In the genomic region with DNA sequence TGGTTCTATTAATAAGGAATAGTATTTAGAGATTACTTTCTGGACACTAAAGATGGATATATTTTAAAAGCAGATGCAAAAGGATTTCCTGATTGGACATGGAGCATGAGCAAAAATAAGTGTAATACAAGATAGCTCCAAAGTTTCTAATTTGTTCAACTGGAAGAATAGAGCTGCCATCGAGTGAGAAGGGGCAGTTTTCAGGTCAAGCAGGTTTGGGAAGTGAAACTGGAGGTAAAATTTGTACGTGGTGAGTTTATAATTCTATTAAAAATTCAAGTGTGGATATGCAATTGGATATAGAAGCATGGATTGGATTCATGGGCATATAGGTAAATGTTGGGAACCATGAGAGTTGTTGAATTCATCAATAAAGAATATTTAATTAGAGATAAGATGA, we compare ENCODE assay signal across 30 cellular contexts. TPM values are rescaled to one million over a fixed set of nuclear protein-coding genes. Genes with fewer than 3 reads are reported as not detected.
A peak's percentile ranks its signal among the peaks of the same experiment; 100 is the strongest.
DNase-seq lines count a peak whose midpoint lies in the region; ATAC-seq and TF ChIP-seq lines count a peak whose summit lies in the region.
"Had no signal": no experiment of that assay in that cellular context is flagged by ENCODE, and none has a peak within 500 bp of the region (broad histone marks: within the 10 kb centered on the region; RNA-seq: fewer than 3 reads in every experiment).

No MANE protein-coding gene starts in this region.

- TF ChIP-seq POLR2A in spleen (IDR thresholded peaks at IDR 0.05) = no peak

- no peak overlapping the region for H3K27ac Mint-ChIP-seq in MCF 10A (ENCODE audit: low read depth, unreplicated experiment)
- H3K27ac Mint-ChIP-seq: nephron; T-helper 2 cell treated with Interferon-gamma antibody and Interleukin-4, amounts not matched to agents 5 μg/mL and 100 μg/mL, for 36 hours had no signal

- CTCF ChIA-PET in MCF 10A (lab: Yijun Ruan, JAX) = interaction anchor here (0.7 to 1.2 kb wide), 4 partner anchors 94 to 1142 kb away, joined by 3 to 4 read pairs (median 3); no protein-coding TSS in a partner anchor

- H3K4me3 Mint-ChIP-seq in MCF 10A (ENCODE audit: unreplicated experiment) = no peak overlapping the region
- H3K4me3 Mint-ChIP-seq: activated T-cell treated with anti-CD3 and anti-CD28 coated beads, Interleukin-2, amount 50 U/mL, for 4 hours; nephron; T-helper 2 cell treated with Interferon-gamma antibody and Interleukin-4, amounts not matched to agents 5 μg/mL and 100 μg/mL, for 36 hours had no signal

- no peak for DNase-seq in fibroblast of lung (ENCODE audit: low read depth in 2 of 2)
- DNase-seq in spleen = no peak
- DNase-seq in MCF 10A (ENCODE audit: unreplicated experiment) = no peak
- DNase-seq: activated CD4-positive, alpha-beta T cell treated with anti-CD3 and anti-CD28 coated beads for 4 hours; activated T-cell treated with anti-CD3 and anti-CD28 coated beads, Interleukin-2, amount 50 U/mL, for 4 hours; C1 segment of cervical spinal cord; Caco-2; dorsolateral prefrontal cortex; head of caudate nucleus; lower lobe of right lung; mucosa of descending colon; NCI-H1092 treated with DMSO at 0.1 percent for 48 hours; NCI-H2029; NCI-H2227 treated with DMSO at 0.1 percent for 48 hours; OCI-M1; ovary; stimulated activated CD4-positive, alpha-beta T cell treated with anti-CD3 and anti-CD28 coated beads, Interleukin-4, amount 100 ng/mL, for 1 hour; stimulated activated naive CD4-positive, alpha-beta T cell treated with Interleukin-2 at 50 U/mL for 16 hours; testis had no signal

- POLR2A ChIA-PET in MCF 10A (lab: Yijun Ruan, JAX) = no interaction called here

- H3K36me3 Mint-ChIP-seq in MCF 10A (ENCODE audit: insufficient read depth, unreplicated experiment) = no peaks in the 10 kb centered on the region

- H3K36me3 ChIP-seq in fibroblast of lung (ENCODE audit: control insufficient read depth, insufficient read depth, low read length) = no peaks in the 10 kb centered on the region
- H3K36me3 ChIP-seq in spleen = no peaks in the 10 kb centered on the region
- H3K36me3 ChIP-seq: lower lobe of right lung, ovary had no signal

- H2AFZ ChIP-seq in fibroblast of lung (ENCODE audit: low read length) = peak overlapping the region; percentile 54

- H3K4me2 ChIP-seq in fibroblast of lung (ENCODE audit: extremely low read depth, insufficient read depth, low read length) = peak overlapping the region; percentile 75

- ATAC-seq in GM18867 (IDR thresholded peaks at IDR 0.05; ENCODE audit: unreplicated experiment) (peak; percentile 22), GM21529 (IDR thresholded peaks at IDR 0.05; ENCODE audit: unreplicated experiment) (peak; percentile 9), HG03066 (IDR thresholded peaks at IDR 0.05; ENCODE audit: low read depth, unreplicated experiment) (peak; percentile 23), HG03175 (IDR thresholded peaks at IDR 0.05; ENCODE audit: unreplicated experiment) (no peak), GM18517 (IDR thresholded peaks at IDR 0.05; ENCODE audit: unreplicated experiment) (no peak)
- ATAC-seq: activated T-cell treated with anti-CD3 and anti-CD28 coated beads, Interleukin-2, amount 50 U/mL, for 4 hours; HCT116; lower lobe of right lung; mucosa of descending colon; SK-N-SH treated with all-trans-retinoic acid at 6 μM for 48 hours had no signal

- WGBS in spleen, 5 donors = 47 to 61% (median 56%) methylated on average over 2 of the region's 2 CpGs

- no peaks in the 10 kb centered on the region for H4K20me1 ChIP-seq in fibroblast of lung (ENCODE audit: control insufficient read depth, extremely low read depth, insufficient read depth, low read length)

- H3K9me3 ChIP-seq in fibroblast of lung (ENCODE audit: control insufficient read depth, insufficient read depth, low read depth, low read length) (no peaks in the 10 kb centered on the region), spleen (no peaks in the 10 kb centered on the region)
- H3K9me3 ChIP-seq: Caco-2, lower lobe of right lung, mucosa of descending colon, ovary, testis had no signal

- TF ChIP-seq CTCF in fibroblast of lung (conservative IDR thresholded peaks at IDR 0.05 in 1 of 2, IDR thresholded peaks at IDR 0.05 in 1 of 2; ENCODE audit: low read depth in 1 of 2, low read length in 2 of 2) (no peak), spleen (IDR thresholded peaks at IDR 0.05 in 8 of 11, conservative IDR thresholded peaks at IDR 0.05 in 3 of 11) (no peak), MCF 10A (IDR thresholded peaks at IDR 0.05; ENCODE audit: unreplicated experiment) (no peak)

- H3K79me2 ChIP-seq in fibroblast of lung (ENCODE audit: control insufficient read depth, insufficient read depth, low read length) = no peaks in the 10 kb centered on the region

- H3K4me1 ChIP-seq in fibroblast of lung (ENCODE audit: control insufficient read depth, extremely low read depth, insufficient read depth, low read length) (peaks cover 7% of the 10 kb centered on the region), spleen (no peaks in the 10 kb centered on the region)
- H3K4me1 ChIP-seq: Caco-2, lower lobe of right lung, testis had no signal

- intact Hi-C loops in spleen (cut with DNase I; ENCODE audit: low total_unique reads) = no loop called here
- intact Hi-C loops in MCF 10A (cut with micrococcal nuclease) = no loop called here

- H3K9ac ChIP-seq in fibroblast of lung (ENCODE audit: insufficient read depth, low read length) = no peak overlapping the region

- H3K27me3 ChIP-seq in fibroblast of lung (ENCODE audit: control insufficient read depth, insufficient read depth, low read length) (no peaks in the 10 kb centered on the region), spleen (replicated peaks in 1 of 7) (peaks cover 0 to 4% (median 0%) of the 10 kb centered on the region in 7 donors)
- H3K27me3 ChIP-seq: ovary, testis had no signal

- H3K27me3 Mint-ChIP-seq in MCF 10A (ENCODE audit: insufficient read depth, unreplicated experiment) = no peaks in the 10 kb centered on the region

- no peaks in the 10 kb centered on the region for H3K9me3 Mint-ChIP-seq in MCF 10A (ENCODE audit: unreplicated experiment)
- H3K9me3 Mint-ChIP-seq: activated T-cell treated with anti-CD3 and anti-CD28 coated beads, Interleukin-2, amount 50 U/mL, for 4 hours; nephron; T-helper 2 cell treated with Interferon-gamma antibody and Interleukin-4, amounts not matched to agents 5 μg/mL and 100 μg/mL, for 36 hours had no signal

- H3K4me3 ChIP-seq in fibroblast of lung (replicated peaks in 1 of 4; ENCODE audit: control extremely low read depth in 1 of 4, insufficient read depth in 1 of 4, low read depth in 3 of 4, low read length in 4 of 4) (no peak overlapping the region), spleen (no peak overlapping the region)
- H3K4me3 ChIP-seq: dorsolateral prefrontal cortex, lower lobe of right lung, mucosa of descending colon, ovary, testis had no signal

- H3K27ac ChIP-seq in fibroblast of lung (ENCODE audit: insufficient read depth, low read length) (no peak overlapping the region), spleen (no peak overlapping the region)
- H3K27ac ChIP-seq: dorsolateral prefrontal cortex, epithelial cell of prostate, lower lobe of right lung, ovary, testis had no signal

- H3K4me1 Mint-ChIP-seq in MCF 10A (ENCODE audit: insufficient read depth, unreplicated experiment) = no peaks in the 10 kb centered on the region
- H3K4me1 Mint-ChIP-seq: nephron had no signal

- BruUV-seq in MCF 10A (replicated peaks; lab: Mats Ljungman, UMichigan) = no TSS peak

RNA-seq across cellular contexts. Expression of a gene that starts 31.8 kb away (rescaled TPM):
- total RNA-seq in fibroblast of lung = 2.6 and 8.8 TPM in 2 replicates
- polyA plus RNA-seq in fibroblast of lung = 3.3 and 8.5 TPM in 2 replicates
- polyA plus RNA-seq in fibroblast of lung (2012) = 7.0 and 11.8 TPM in 2 replicates
- polyA minus RNA-seq in fibroblast of lung (ENCODE audit: low replicate concordance) = 4.7 and 5.3 TPM in 2 replicates
- total RNA-seq in spleen = 1 to 10 TPM; 2.7 to 5.1 (median 3.4) TPM
- 1 to 10 TPM in 2 of 3 donors, under 1 TPM in 1; 0.99 to 1.9 (median 1.2) TPM for polyA plus RNA-seq in spleen
- 4.8 and 4.9 TPM in 2 replicates for total RNA-seq in MCF 10A (2022)
- total RNA-seq: Caco-2 had no signal

RNA-seq across cellular contexts. Expression of a gene that starts 37.3 kb away (rescaled TPM):
- total RNA-seq in fibroblast of lung = 5.4 and 25.8 TPM in 2 replicates
- 56.4 and 123 TPM in 2 replicates for polyA plus RNA-seq in fibroblast of lung
- 33.7 and 102 TPM in 2 replicates for polyA plus RNA-seq in fibroblast of lung (2012)
- polyA minus RNA-seq in fibroblast of lung (ENCODE audit: low replicate concordance) = 90.1 and 466 TPM in 2 replicates
- total RNA-seq in spleen = under 1 TPM in 1 of 7 donors, not detected in 6; 0.06 TPM
- not detected for polyA plus RNA-seq in spleen
- total RNA-seq in MCF 10A (2022) = not detected in 2 replicates
- total RNA-seq: activated CD8-positive, alpha-beta memory T cell treated with anti-CD3 and anti-CD28 coated beads for 36 hours; activated T-cell treated with anti-CD3 and anti-CD28 coated beads, Interleukin-2, amount 50 U/mL, for 4 hours; Caco-2; lower lobe of right lung; testis had no signal

Comparison
In these comparisons a context has a peak if more than half of its experiments do, and no peak if none do; other contexts are left out.
1. ATAC-seq: peak in GM18867 (single experiment), GM21529 (single experiment) and HG03066 (single experiment); none in HG03175 (single experiment) and GM18517 (single experiment).